Comparison of ENCODE assay signal across 16 cellular contexts in the genomic region with DNA sequence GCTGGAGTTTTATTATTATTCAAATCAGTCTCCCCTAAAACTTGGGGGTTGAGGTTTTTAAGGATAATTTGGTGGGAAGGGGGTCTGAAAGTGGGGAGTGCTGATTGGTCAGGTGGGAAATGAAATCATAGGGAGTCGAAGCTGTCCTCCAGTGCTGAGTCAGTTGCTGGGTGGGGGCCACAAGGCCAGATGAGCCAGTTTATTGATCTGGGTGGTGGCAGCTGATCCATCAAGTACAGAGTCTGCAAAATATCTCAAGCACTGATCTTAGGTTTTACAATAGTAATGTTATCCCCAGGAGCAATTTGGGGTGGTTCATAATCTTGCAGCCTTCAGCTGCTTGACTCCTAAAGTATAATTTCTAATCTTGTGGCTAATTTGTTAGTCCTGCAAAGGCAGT.
DNase-seq lines count a peak whose midpoint lies in the region; ATAC-seq, FAIRE-seq and TF ChIP-seq lines count a peak whose summit lies in the region.
"Had no signal": no experiment of that assay in that cellular context is flagged by ENCODE, and none has a peak within 500 bp of the region (broad histone marks: within the 10 kb centered on the region; RNA-seq: fewer than 3 reads in every experiment).

No MANE protein-coding gene starts in this region.

- FAIRE-seq in small intestine (lab: Jason Lieb, UNC), result no peak

- peak overlapping the region; percentile 17; the same call in 1 of the 2 replicates for H2AFZ ChIP-seq in OCI-LY7 (ENCODE audit: low read length)

- H3K79me2 ChIP-seq in OCI-LY7 (ENCODE audit: insufficient read depth, low read depth, low read length), result no peaks in the 10 kb centered on the region

- no peaks in the 10 kb centered on the region for H3K9me3 Mint-ChIP-seq in CD14-positive monocyte
- H3K9me3 Mint-ChIP-seq: CD8-positive, alpha-beta memory T cell; H9 had no signal

- no peak overlapping the region for H3K4me2 ChIP-seq in OCI-LY7 (ENCODE audit: low read length)

- H3K27me3 Mint-ChIP-seq in CD14-positive monocyte (ENCODE audit: low read depth in 3 of 3), result peaks cover 4 to 11% (median 6%) of the 10 kb centered on the region in 3 donors

- H3K4me1 ChIP-seq in OCI-LY7 (ENCODE audit: insufficient read depth, low read length, poor library complexity, severe bottlenecking), result peaks cover 89% of the 10 kb centered on the region
- no peaks in the 10 kb centered on the region for H3K4me1 ChIP-seq in small intestine (ENCODE audit: control insufficient read depth in 2 of 2, insufficient read depth in 1 of 2, low read depth in 1 of 2, low read length in 1 of 2)
- no peaks in the 10 kb centered on the region for H3K4me1 ChIP-seq in mucosa of descending colon (ENCODE audit: low read depth)
- H3K4me1 ChIP-seq: Caco-2 had no signal

- intact Hi-C loops in CD14-positive monocyte (cut with micrococcal nuclease) (no loop called here), OCI-LY7 (cut with micrococcal nuclease; ENCODE audit: unreplicated experiment) (no loop called here), mucosa of descending colon (cut with DNase I, micrococcal nuclease) (no loop called here)

- H4K20me1 ChIP-seq in OCI-LY7 (ENCODE audit: insufficient read depth, low read length), result no peaks in the 10 kb centered on the region

- POLR2A ChIA-PET in OCI-LY7 (lab: Charles Lee), result interaction anchor here (0.5 to 3.7 kb wide), 14 partner anchors 8 to 247 kb away, joined by 3 to 49 read pairs (median 5); no protein-coding TSS in a partner anchor

- TF ChIP-seq CTCF in CD14-positive monocyte (IDR thresholded peaks at IDR 0.05), result no peak
- TF ChIP-seq CTCF in OCI-LY7 (conservative IDR thresholded peaks at IDR 0.05; ENCODE audit: low read length), result no peak
- no peak for TF ChIP-seq CTCF in GM20000 (IDR thresholded peaks at IDR 0.05; ENCODE audit: extremely low read depth, missing control alignments)
- no peak for TF ChIP-seq CTCF in mucosa of descending colon (IDR thresholded peaks at IDR 0.05)

- H3K4me1 Mint-ChIP-seq in CD14-positive monocyte, result peaks cover 31% of the 10 kb centered on the region
- H3K4me1 Mint-ChIP-seq: CD8-positive, alpha-beta memory T cell had no signal

- peaks cover 7% of the 10 kb centered on the region; the same call in 1 of the 2 replicates for H3K9me3 ChIP-seq in OCI-LY7 (ENCODE audit: low read length)
- no peaks in the 10 kb centered on the region for H3K9me3 ChIP-seq in small intestine (ENCODE audit: control insufficient read depth, low read depth)
- H3K9me3 ChIP-seq in mucosa of descending colon, result no peaks in the 10 kb centered on the region
- H3K9me3 ChIP-seq: Caco-2 had no signal

- H3K9me2 ChIP-seq in OCI-LY7 (ENCODE audit: insufficient read depth, low read length), result no peaks in the 10 kb centered on the region

- H3K36me3 Mint-ChIP-seq in CD14-positive monocyte, result no peaks in the 10 kb centered on the region
- H3K36me3 Mint-ChIP-seq: CD8-positive, alpha-beta memory T cell had no signal

- no TSS peak for BruUV-seq in OCI-LY7 (replicated peaks; lab: Mats Ljungman, UMichigan)

- no peak overlapping the region for H3K4me3 ChIP-seq in OCI-LY7 (ENCODE audit: low read depth, low read length, poor library complexity, severe bottlenecking)
- no peak overlapping the region for H3K4me3 ChIP-seq in small intestine (ENCODE audit: low read depth in 1 of 2, low read length in 2 of 2)
- H3K4me3 ChIP-seq in mucosa of descending colon, result no peak overlapping the region

- H3K27ac ChIP-seq in OCI-LY7 (ENCODE audit: low read depth, low read length, poor library complexity, severe bottlenecking), result no peak overlapping the region
- no peak overlapping the region for H3K27ac ChIP-seq in small intestine (ENCODE audit: low read depth in 1 of 2, low read length in 1 of 2)
- H3K27ac ChIP-seq: 22Rv1 had no signal

- peak overlapping the region in 6 of 7 donors; percentile 63 to 93 (median 75) for H3K27ac Mint-ChIP-seq in CD14-positive monocyte
- H3K27ac Mint-ChIP-seq: CD8-positive, alpha-beta memory T cell; H9 had no signal

- CTCF ChIA-PET in OCI-LY7 (lab: Charles Lee; ENCODE audit: unreplicated experiment), result interaction anchor here (0.7 to 1.1 kb wide), 5 partner anchors 12 to 28 kb away, joined by 3 to 4 read pairs (median 3); no protein-coding TSS in a partner anchor

- no peaks in the 10 kb centered on the region for H3K27me3 ChIP-seq in small intestine (ENCODE audit: control insufficient read depth in 2 of 2, insufficient read depth in 2 of 2, low read length in 2 of 2)

- WGBS in small intestine, 3 donors, result 18 to 57% (median 23%) methylated on average over 1 of the region's 1 CpG

- peaks cover 22% of the 10 kb centered on the region for H3K36me3 ChIP-seq in OCI-LY7 (ENCODE audit: insufficient read depth, low read length)
- H3K36me3 ChIP-seq in small intestine (ENCODE audit: control insufficient read depth in 2 of 2, insufficient read depth in 2 of 2, low read length in 2 of 2), result no peaks in the 10 kb centered on the region
- no peaks in the 10 kb centered on the region for H3K36me3 ChIP-seq in mucosa of descending colon (ENCODE audit: low read depth)

- no peak for ATAC-seq in mucosa of descending colon

- DNase-seq in CD14-positive monocyte (ENCODE audit: low spot score) (no peak), OCI-LY7 (ENCODE audit: low spot score) (no peak), mucosa of gallbladder (ENCODE audit: low spot score) (peak; percentile 56), small intestine (peak; percentile 48), GM20000 (ENCODE audit: low spot score) (no peak), DMS 273 (lab: John Stamatoyannopoulos, UW; ENCODE audit: unreplicated experiment) (no peak), mucosa of descending colon (no peak), LoVo (ENCODE audit: low spot score) (no peak)
- DNase-seq: Caco-2; CD8-positive, alpha-beta memory T cell; DMS 273 treated with DMSO at 0.1 percent for 48 hours; DMS79 treated with DMSO at 0.1 percent for 48 hours; GDM1; GOT3; H9 had no signal

- H3K4me3 Mint-ChIP-seq in CD14-positive monocyte, result no peak overlapping the region
- H3K4me3 Mint-ChIP-seq: CD8-positive, alpha-beta memory T cell; H9 had no signal

Comparison
In these comparisons a context has a peak if more than half of its experiments do, and no peak if none do; other contexts are left out.
1. DNase-seq: peak in mucosa of gallbladder (single experiment) and small intestine (single experiment); none in CD14-positive monocyte (single experiment), OCI-LY7 (single experiment), GM20000 (single experiment), DMS 273 (single experiment), mucosa of descending colon (0 of 3) and LoVo (single experiment).